12 cellular contexts compared by ENCODE assay signal in the genomic region with DNA sequence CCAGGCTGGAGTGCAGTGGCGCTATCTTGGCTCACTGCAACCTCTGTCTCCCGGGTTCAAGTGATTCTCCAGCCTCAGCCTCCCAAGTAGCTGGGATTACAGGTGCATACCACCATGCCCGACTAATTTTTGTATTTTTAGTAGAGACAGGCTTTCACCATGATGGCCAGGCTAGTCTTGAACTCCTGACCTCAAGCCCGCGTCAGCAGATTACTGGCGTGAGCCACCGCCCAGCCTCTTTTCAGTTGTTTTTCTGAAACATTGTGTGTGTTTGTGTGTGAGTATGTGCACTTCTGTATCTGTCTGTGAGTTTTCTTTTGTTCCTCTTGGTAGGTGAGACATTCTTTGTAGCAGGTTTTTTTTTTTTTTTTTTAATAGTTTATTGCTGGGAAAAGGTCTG. TPM values are rescaled to one million over a fixed set of nuclear protein-coding genes. Genes with fewer than 3 reads are reported as not detected.
A peak's percentile ranks its signal among the peaks of the same experiment; 100 is the strongest.
DNase-seq lines count a peak whose midpoint lies in the region; ATAC-seq, FAIRE-seq and TF ChIP-seq lines count a peak whose summit lies in the region.
"Not testable (repeated sequence)": the region's sequence is repeated elsewhere in the genome, so short reads cannot be mapped to it uniquely, and the experiment has no call there.
"Had no signal": no experiment of that assay in that cellular context is flagged by ENCODE, and none has a peak within 500 bp of the region (broad histone marks: within the 10 kb centered on the region; RNA-seq: fewer than 3 reads in every experiment).

No MANE protein-coding gene starts in this region.

- peaks cover 33% of the 10 kb centered on the region for H3K4me1 ChIP-seq in GM12878 (ENCODE audit: control insufficient read depth, insufficient read depth, low read length)
- H3K4me1 ChIP-seq in neutrophil (ENCODE audit: control insufficient read depth in 1 of 2, insufficient read depth in 1 of 2, low read depth in 1 of 2, low read length in 1 of 2) = peaks cover 46 to 48% of the 10 kb centered on the region in 2 experiments

- POLR2A ChIA-PET in CD4-positive, alpha-beta T cell (lab: Charles Lee) = interaction anchor here (1.2 to 6.7 kb wide), 4 partner anchors 9 to 38 kb away, joined by 6 to 141 read pairs (median 96); partner anchors contain the start of genes PACS1 and SF3B2
- POLR2A ChIA-PET in activated CD4-positive, alpha-beta T cell treated with anti-CD3 and anti-CD28 coated beads for 36 hours (lab: Charles Lee) = interaction anchor here (0.9 kb wide), 1 partner anchor 45 kb away, joined by 4 read pairs; no protein-coding TSS in a partner anchor
- POLR2A ChIA-PET in GM12878 (lab: Charles Lee) = interaction anchor here (0.8 to 1.8 kb wide), 3 partner anchors 31 to 45 kb away, joined by 3 to 7 read pairs (median 5); no protein-coding TSS in a partner anchor

- WGBS in GM12878 (ENCODE audit: insufficient coverage, insufficient replicate concordance, low lambda C conversion rate, missing lambda C conversion rate) = 84% methylated on average over 7 of the region's 7 CpGs

- not testable (repeated sequence) for TF ChIP-seq POLR2A in GM12878 (IDR thresholded peaks at IDR 0.05; ENCODE audit: low read depth, low read length)

- peak overlapping the region; percentile 36 for H3K4me3 Mint-ChIP-seq in CD4-positive, alpha-beta T cell
- H3K4me3 Mint-ChIP-seq in activated CD4-positive, alpha-beta T cell treated with anti-CD3 and anti-CD28 coated beads for 36 hours = not testable (repeated sequence)
- H3K4me3 Mint-ChIP-seq in activated T-helper 17 cell treated with anti-CD3 and anti-CD28 coated beads, Interleukin-2, amount 50 U/mL, for 72 hours = peak overlapping the region; percentile 91
- H3K4me3 Mint-ChIP-seq in immature natural killer cell = peak overlapping the region in 1 of 5 donors; percentile 12
- peak overlapping the region in 1 of 2 donors; percentile 28 for H3K4me3 Mint-ChIP-seq in stimulated activated naive CD8-positive, alpha-beta T cell treated with anti-CD3 and anti-CD28 coated beads, Interleukin-15, amount 100 ng/mL, for 72 hours

- not testable (repeated sequence) for ATAC-seq in CD4-positive, alpha-beta T cell (ENCODE audit: poor library complexity); activated CD4-positive, alpha-beta T cell treated with anti-CD3 and anti-CD28 coated beads for 36 hours; activated T-helper 17 cell treated with anti-CD3 and anti-CD28 coated beads, Interleukin-2, amount 50 U/mL, for 72 hours (replicated peaks); GM12878; stimulated activated naive CD8-positive, alpha-beta T cell treated with anti-CD3 and anti-CD28 coated beads, Interleukin-15, amount 100 ng/mL, for 72 hours

- H3K27ac Mint-ChIP-seq in CD4-positive, alpha-beta T cell = peak overlapping the region; percentile 88
- H3K27ac Mint-ChIP-seq in activated CD4-positive, alpha-beta T cell treated with anti-CD3 and anti-CD28 coated beads for 36 hours = peak overlapping the region; percentile 98
- peak overlapping the region; percentile 95 for H3K27ac Mint-ChIP-seq in activated T-helper 17 cell treated with anti-CD3 and anti-CD28 coated beads, Interleukin-2, amount 50 U/mL, for 72 hours
- H3K27ac Mint-ChIP-seq in immature natural killer cell = peak overlapping the region; percentile 64 to 99 (median 84)
- H3K27ac Mint-ChIP-seq in stimulated activated naive CD8-positive, alpha-beta T cell treated with anti-CD3 and anti-CD28 coated beads, Interleukin-15, amount 100 ng/mL, for 72 hours = peak overlapping the region; percentile 35 to 87

- H3K27ac ChIP-seq in CD4-positive, alpha-beta T cell (ENCODE audit: low read depth, low read length) = peak overlapping the region; percentile 94
- not testable (repeated sequence) for H3K27ac ChIP-seq in GM12878 (ENCODE audit: control insufficient read depth, insufficient read depth)
- H3K27ac ChIP-seq in neutrophil = peak overlapping the region; percentile 25

- not testable (repeated sequence) for H3K9ac ChIP-seq in GM12878 (ENCODE audit: control insufficient read depth, insufficient read depth, low read length)

- RAD21 ChIA-PET in GM12878 (lab: Charles Lee; ENCODE audit: unreplicated experiment) = interaction anchor here (1.4 to 2.6 kb wide), 3 partner anchors 33 to 57 kb away, joined by 3 to 9 read pairs (median 7); no protein-coding TSS in a partner anchor

- TF ChIP-seq RAD21 in GM12878 (IDR thresholded peaks at IDR 0.05; ENCODE audit: insufficient read depth, low read depth, low read length) = not testable (repeated sequence)

- CTCF ChIA-PET in CD4-positive, alpha-beta T cell (lab: Charles Lee) = interaction anchor here (1.3 to 5.3 kb wide), 6 partner anchors 8 to 56 kb away, joined by 3 to 29 read pairs (median 6); partner anchors contain the start of gene PACS1
- CTCF ChIA-PET in activated CD4-positive, alpha-beta T cell treated with anti-CD3 and anti-CD28 coated beads for 36 hours (lab: Charles Lee) = interaction anchor here (0.7 to 2.9 kb wide), 5 partner anchors 10 to 54 kb away, joined by 3 to 18 read pairs (median 4); no protein-coding TSS in a partner anchor
- CTCF ChIA-PET in GM12878 (lab: Yijun Ruan, JAX) = interaction anchor here (0.7 to 20.0 kb wide), 8 partner anchors 8 to 421 kb away, joined by 3 to 195 read pairs (median 4); no protein-coding TSS in a partner anchor

- H3K27me3 ChIP-seq in CD4-positive, alpha-beta T cell (ENCODE audit: control insufficient read depth, insufficient read depth, low read length); GM12878 (replicated peaks in 1 of 2; ENCODE audit: control insufficient read depth in 2 of 2, insufficient read depth in 2 of 2, low read length in 1 of 2); neutrophil: not testable (repeated sequence)

- in situ Hi-C loops in GM12878 (cut with MboI) = not testable (repeated sequence)

- H4K20me1 ChIP-seq in GM12878 (ENCODE audit: control insufficient read depth, insufficient read depth) = not testable (repeated sequence)

- not testable (repeated sequence) for H3K4me2 ChIP-seq in GM12878 (ENCODE audit: control insufficient read depth, insufficient read depth)

- H3K27me3 Mint-ChIP-seq in CD4-positive, alpha-beta T cell; activated CD4-positive, alpha-beta T cell treated with anti-CD3 and anti-CD28 coated beads for 36 hours; activated T-helper 17 cell treated with anti-CD3 and anti-CD28 coated beads, Interleukin-2, amount 50 U/mL, for 72 hours; immature natural killer cell (ENCODE audit: low read depth in 3 of 3); stimulated activated naive CD8-positive, alpha-beta T cell treated with anti-CD3 and anti-CD28 coated beads, Interleukin-15, amount 100 ng/mL, for 72 hours: not testable (repeated sequence)

- TF ChIP-seq EP300 in GM12878 (IDR thresholded peaks at IDR 0.05; ENCODE audit: borderline replicate concordance in 1 of 2, control insufficient read depth in 1 of 2, low read depth in 2 of 2, low read length in 2 of 2) = not testable (repeated sequence)

- not testable (repeated sequence) for H3K9me3 ChIP-seq in CD4-positive, alpha-beta T cell (ENCODE audit: control insufficient read depth, low read length); GM12878 (replicated peaks; ENCODE audit: control insufficient read depth, insufficient read depth, low read length); neutrophil

- H3K79me2 ChIP-seq in GM12878 (ENCODE audit: control insufficient read depth, insufficient read depth, low read length) = peaks cover 84% of the 10 kb centered on the region

- intact Hi-C loops in CD4-positive, alpha-beta T cell (cut with DNase I, micrococcal nuclease); GM12878 (cut with micrococcal nuclease; ENCODE audit: unreplicated experiment): not testable (repeated sequence)
- intact Hi-C loops in activated CD4-positive, alpha-beta T cell treated with anti-CD3 and anti-CD28 coated beads for 36 hours (cut with DNase I, micrococcal nuclease) = loop anchor here in 1 of 2 experiments (2.0 kb wide), 1 partner anchor 22 kb away; no protein-coding TSS in a partner anchor

- peak in 3 of 10 experiments; percentile 15 to 55 (median 44) for DNase-seq in CD4-positive, alpha-beta T cell
- DNase-seq in M059J (ENCODE audit: low read depth) = peak; percentile 15
- peak; percentile 43 for DNase-seq in activated CD4-positive, alpha-beta T cell treated with anti-CD3 and anti-CD28 coated beads for 36 hours
- not testable (repeated sequence) for DNase-seq in GM12878 (ENCODE audit: low read depth, low spot score); immature natural killer cell; stimulated activated naive CD8-positive, alpha-beta T cell treated with anti-CD3 and anti-CD28 coated beads, Interleukin-15, amount 100 ng/mL, for 72 hours

- H3K4me1 Mint-ChIP-seq in CD4-positive, alpha-beta T cell (ENCODE audit: low read depth) = peaks cover 80% of the 10 kb centered on the region
- peaks cover 84% of the 10 kb centered on the region for H3K4me1 Mint-ChIP-seq in activated CD4-positive, alpha-beta T cell treated with anti-CD3 and anti-CD28 coated beads for 36 hours
- peaks cover 59% of the 10 kb centered on the region for H3K4me1 Mint-ChIP-seq in activated T-helper 17 cell treated with anti-CD3 and anti-CD28 coated beads, Interleukin-2, amount 50 U/mL, for 72 hours
- H3K4me1 Mint-ChIP-seq in immature natural killer cell = peaks cover 63 to 78% of the 10 kb centered on the region in 2 donors
- H3K4me1 Mint-ChIP-seq in stimulated activated naive CD8-positive, alpha-beta T cell treated with anti-CD3 and anti-CD28 coated beads, Interleukin-15, amount 100 ng/mL, for 72 hours = peaks cover 88% of the 10 kb centered on the region

- SMC1A ChIA-PET in GM12878 (lab: Charles Lee; ENCODE audit: uncharacterized antibody, unreplicated experiment) = interaction anchor here (0.6 to 17.7 kb wide), 6 partner anchors 9 to 57 kb away, joined by 3 to 265 read pairs (median 22); partner anchors contain the start of gene PACS1

- TF ChIP-seq CTCF in CD4-positive, alpha-beta T cell (IDR thresholded peaks at IDR 0.05); GM12878 (IDR thresholded peaks at IDR 0.05 in 2 of 3, conservative IDR thresholded peaks at IDR 0.05 in 1 of 3; ENCODE audit: control insufficient read depth in 2 of 3, extremely low read depth in 1 of 3, insufficient read depth in 1 of 3, low read depth in 3 of 3, low read length in 3 of 3); neutrophil (IDR thresholded peaks at IDR 0.05): not testable (repeated sequence)

- H2AFZ ChIP-seq in GM12878 (ENCODE audit: control insufficient read depth, low read depth, low read length) = not testable (repeated sequence)

- H3K9me3 Mint-ChIP-seq in CD4-positive, alpha-beta T cell; activated CD4-positive, alpha-beta T cell treated with anti-CD3 and anti-CD28 coated beads for 36 hours (ENCODE audit: low read depth); activated T-helper 17 cell treated with anti-CD3 and anti-CD28 coated beads, Interleukin-2, amount 50 U/mL, for 72 hours; immature natural killer cell; stimulated activated naive CD8-positive, alpha-beta T cell treated with anti-CD3 and anti-CD28 coated beads, Interleukin-15, amount 100 ng/mL, for 72 hours: not testable (repeated sequence)

- H3K36me3 Mint-ChIP-seq in CD4-positive, alpha-beta T cell (ENCODE audit: low read depth) = peaks cover 72% of the 10 kb centered on the region
- H3K36me3 Mint-ChIP-seq in activated CD4-positive, alpha-beta T cell treated with anti-CD3 and anti-CD28 coated beads for 36 hours (ENCODE audit: low read depth) = peaks cover 34% of the 10 kb centered on the region
- peaks cover 89% of the 10 kb centered on the region for H3K36me3 Mint-ChIP-seq in activated T-helper 17 cell treated with anti-CD3 and anti-CD28 coated beads, Interleukin-2, amount 50 U/mL, for 72 hours (ENCODE audit: low read depth)
- peaks cover 8 to 22% (median 13%) of the 10 kb centered on the region in 3 donors for H3K36me3 Mint-ChIP-seq in immature natural killer cell

- BruUV-seq in GM12878 (replicated peaks; lab: Mats Ljungman, UMichigan) = not testable (repeated sequence)

- not testable (repeated sequence) for H3K36me3 ChIP-seq in GM12878 (ENCODE audit: control insufficient read depth in 2 of 2, insufficient read depth in 2 of 2, low read length in 1 of 2)
- peaks cover 28% of the 10 kb centered on the region for H3K36me3 ChIP-seq in neutrophil

- not testable (repeated sequence) for FAIRE-seq in GM12878 (lab: Jason Lieb, UNC)

- H3K4me3 ChIP-seq in GM12878; neutrophil (ENCODE audit: low read depth in 1 of 2, low read length in 1 of 2): not testable (repeated sequence)

RNA-seq across cellular contexts. Expression of gene PACS1, which starts 8.9 kb away (rescaled TPM):
- total RNA-seq in CD4-positive, alpha-beta T cell = 100 to 1,000 TPM; 179 to 183 TPM
- total RNA-seq in M059J (2014; rRNA removed; shearing (Covaris generic)) = 24.2 and 32.7 TPM in 2 replicates
- 10 to 100 TPM; 76.6 to 90.7 TPM for total RNA-seq in activated CD4-positive, alpha-beta T cell treated with anti-CD3 and anti-CD28 coated beads for 36 hours
- total RNA-seq in activated T-helper 17 cell treated with anti-CD3 and anti-CD28 coated beads, Interleukin-2, amount 50 U/mL, for 72 hours = 100 to 1,000 TPM in 1 of 2 donors, 10 to 100 TPM in 1; 84.5 to 105 TPM
- total RNA-seq in GM12878 (2013; cell fraction: nucleolus; rRNA removed) = 218 and 227 TPM in 2 replicates
- 11.4 and 14.7 TPM in 2 replicates for total RNA-seq in GM12878 (2014; rRNA removed)
- total RNA-seq in GM12878 (2014; rRNA removed; fragmentation: Illumina TruSeq; extraction: Trizol) = 13.9 and 15.0 TPM in 2 replicates
- total RNA-seq in GM12878 (2021) = 71.9 and 74.3 TPM in 2 replicates
- polyA plus RNA-seq in GM12878 (2011; ENCODE audit: low read depth) = 39.8 TPM
- 22.3 and 27.2 TPM in 2 replicates for polyA plus RNA-seq in GM12878 (2011; rRNA removed)
- 22.9 and 29.1 TPM in 2 replicates for polyA plus RNA-seq in GM12878 (2011; cell fraction: cytosol; rRNA removed)
- polyA plus RNA-seq in GM12878 (2011; cell fraction: nucleus; rRNA removed) = 54.4 and 80.0 TPM in 2 replicates
- polyA plus RNA-seq in GM12878 (2012) = 74.3 and 85.8 TPM in 2 replicates
- polyA plus RNA-seq in GM12878 (2014; fragmentation: Illumina TruSeq; extraction: Trizol) = 24.8 and 40.1 TPM in 2 replicates
- polyA plus RNA-seq in GM12878 (2014; fragmentation: Nextera tagmentation; extraction: Ambion mirVana) = 1 to 10 TPM; 1.1 to 1.2 TPM
- 30.3 and 35.6 TPM in 2 replicates for polyA plus RNA-seq in GM12878 (2014; rRNA removed)
- 10 to 100 TPM; 16.5 to 19.3 TPM for polyA plus RNA-seq in GM12878 (2016; fragmentation: Nextera tagmentation; extraction: Ambion mirVana)
- polyA minus RNA-seq in GM12878 (2011; rRNA and poly(A)+ RNA removed) = 69.0 and 103 TPM in 2 replicates
- polyA minus RNA-seq in GM12878 (2011; cell fraction: cytosol; rRNA and poly(A)+ RNA removed) = 39.8 and 50.6 TPM in 2 replicates
- polyA minus RNA-seq in GM12878 (2011; cell fraction: nucleus; rRNA and poly(A)+ RNA removed) = 40.5 and 66.1 TPM in 2 replicates
- polyA plus RNA-seq in immature natural killer cell = 10 to 100 TPM; 10.0 to 72.3 (median 23.9) TPM

RNA-seq across cellular contexts. Expression of gene SF3B2, which starts 26.8 kb away (rescaled TPM):
- 100 to 1,000 TPM; 182 to 196 TPM for total RNA-seq in CD4-positive, alpha-beta T cell
- total RNA-seq in M059J (2014; rRNA removed; shearing (Covaris generic)) = 164 and 233 TPM in 2 replicates
- 100 to 1,000 TPM; 265 to 270 TPM for total RNA-seq in activated CD4-positive, alpha-beta T cell treated with anti-CD3 and anti-CD28 coated beads for 36 hours
- 100 to 1,000 TPM; 201 to 237 TPM for total RNA-seq in activated T-helper 17 cell treated with anti-CD3 and anti-CD28 coated beads, Interleukin-2, amount 50 U/mL, for 72 hours
- 164 and 227 TPM in 2 replicates for total RNA-seq in GM12878 (2013; cell fraction: nucleolus; rRNA removed)
- total RNA-seq in GM12878 (2014; rRNA removed) (124 and 138 TPM in 2 replicates), GM12878 (2014; rRNA removed; fragmentation: Illumina TruSeq; extraction: Trizol) (144 and 150 TPM in 2 replicates), GM12878 (2021) (232 and 235 TPM in 2 replicates)
- 102 TPM for polyA plus RNA-seq in GM12878 (2011; ENCODE audit: low read depth)
- polyA plus RNA-seq in GM12878 (2011; rRNA removed) (55.7 and 91.4 TPM in 2 replicates), GM12878 (2014; fragmentation: Illumina TruSeq; extraction: Trizol) (220 and 221 TPM in 2 replicates), GM12878 (2014; fragmentation: Nextera tagmentation; extraction: Ambion mirVana) (100 to 1,000 TPM in 1 of 2 experiments, 10 to 100 TPM in 1; 56.3 to 123 TPM), GM12878 (2014; rRNA removed) (126 and 128 TPM in 2 replicates), GM12878 (2016; fragmentation: Nextera tagmentation; extraction: Ambion mirVana) (100 to 1,000 TPM; 243 to 245 TPM), immature natural killer cell (100 to 1,000 TPM in 1 of 3 donors, 10 to 100 TPM in 2; 71.7 to 141 (median 76.7) TPM)
- polyA plus RNA-seq in GM12878 (2011; cell fraction: cytosol; rRNA removed) = 123 and 134 TPM in 2 replicates
- polyA plus RNA-seq in GM12878 (2011; cell fraction: nucleus; rRNA removed) = 123 and 176 TPM in 2 replicates
- polyA plus RNA-seq in GM12878 (2012) = 154 and 158 TPM in 2 replicates
- polyA minus RNA-seq in GM12878 (2011; rRNA and poly(A)+ RNA removed) = 46.3 and 58.3 TPM in 2 replicates
- 49.4 and 57.5 TPM in 2 replicates for polyA minus RNA-seq in GM12878 (2011; cell fraction: cytosol; rRNA and poly(A)+ RNA removed)
- 25.9 and 41.6 TPM in 2 replicates for polyA minus RNA-seq in GM12878 (2011; cell fraction: nucleus; rRNA and poly(A)+ RNA removed)

RNA-seq across cellular contexts. Expression of gene GAL3ST3, which starts 30.0 kb away (rescaled TPM):
- not detected for total RNA-seq in CD4-positive, alpha-beta T cell
- not detected in 2 replicates for total RNA-seq in M059J (2014; rRNA removed; shearing (Covaris generic))
- total RNA-seq in activated CD4-positive, alpha-beta T cell treated with anti-CD3 and anti-CD28 coated beads for 36 hours = under 1 TPM; 0.51 to 0.69 TPM
- total RNA-seq in activated T-helper 17 cell treated with anti-CD3 and anti-CD28 coated beads, Interleukin-2, amount 50 U/mL, for 72 hours = under 1 TPM in 1 of 2 donors, not detected in 1; 0.45 TPM
- not detected in 2 replicates for total RNA-seq in GM12878 (2013; cell fraction: nucleolus; rRNA removed)
- total RNA-seq in GM12878 (2014; rRNA removed) = not detected in 2 replicates
- total RNA-seq in GM12878 (2014; rRNA removed; fragmentation: Illumina TruSeq; extraction: Trizol) = not detected in 2 replicates
- not detected in 2 replicates for total RNA-seq in GM12878 (2021)
- polyA plus RNA-seq in GM12878 (2011; ENCODE audit: low read depth) = not detected
- not detected in 2 replicates for polyA plus RNA-seq in GM12878 (2011; rRNA removed)
- not detected in 2 replicates for polyA plus RNA-seq in GM12878 (2011; cell fraction: cytosol; rRNA removed)
- polyA plus RNA-seq in GM12878 (2011; cell fraction: nucleus; rRNA removed) = 0.10 TPM in 1 of 2 replicates, not detected in the other
- polyA plus RNA-seq in GM12878 (2012) = not detected in 2 replicates
- polyA plus RNA-seq in GM12878 (2014; fragmentation: Illumina TruSeq; extraction: Trizol) = not detected in 2 replicates
- not detected for polyA plus RNA-seq in GM12878 (2014; fragmentation: Nextera tagmentation; extraction: Ambion mirVana)
- polyA plus RNA-seq in GM12878 (2014; rRNA removed) = 0.06 and 0.15 TPM in 2 replicates
- under 1 TPM in 1 of 2 experiments, not detected in 1; 0.12 TPM for polyA plus RNA-seq in GM12878 (2016; fragmentation: Nextera tagmentation; extraction: Ambion mirVana)
- not detected in 2 replicates for polyA minus RNA-seq in GM12878 (2011; rRNA and poly(A)+ RNA removed)
- not detected in 2 replicates for polyA minus RNA-seq in GM12878 (2011; cell fraction: cytosol; rRNA and poly(A)+ RNA removed)
- polyA minus RNA-seq in GM12878 (2011; cell fraction: nucleus; rRNA and poly(A)+ RNA removed) = not detected in 2 replicates
- polyA plus RNA-seq in immature natural killer cell = not detected
- total RNA-seq: G401, MCF 10A, RPMI7951 had no signal

RNA-seq across cellular contexts. Expression of gene CATSPER1, which starts 52.7 kb away (rescaled TPM):
- total RNA-seq in CD4-positive, alpha-beta T cell = not detected
- 1.6 TPM in 2 replicates for total RNA-seq in M059J (2014; rRNA removed; shearing (Covaris generic))
- total RNA-seq in activated CD4-positive, alpha-beta T cell treated with anti-CD3 and anti-CD28 coated beads for 36 hours = not detected
- total RNA-seq in activated T-helper 17 cell treated with anti-CD3 and anti-CD28 coated beads, Interleukin-2, amount 50 U/mL, for 72 hours = 1 to 10 TPM in 1 of 2 donors, not detected in 1; 2.1 TPM
- not detected in 2 replicates for total RNA-seq in GM12878 (2013; cell fraction: nucleolus; rRNA removed)
- total RNA-seq in GM12878 (2014; rRNA removed) (not detected in 2 replicates), GM12878 (2014; rRNA removed; fragmentation: Illumina TruSeq; extraction: Trizol) (not detected in 2 replicates), GM12878 (2021) (not detected in 2 replicates)
- not detected for polyA plus RNA-seq in GM12878 (2011; ENCODE audit: low read depth)
- polyA plus RNA-seq in GM12878 (2011; rRNA removed) (0.05 TPM in 1 of 2 replicates, not detected in the other), GM12878 (2014; fragmentation: Illumina TruSeq; extraction: Trizol) (not detected in 2 replicates), GM12878 (2014; fragmentation: Nextera tagmentation; extraction: Ambion mirVana) (under 1 TPM in 1 of 2 experiments, not detected in 1; 0.02 TPM), GM12878 (2014; rRNA removed) (not detected in 2 replicates), GM12878 (2016; fragmentation: Nextera tagmentation; extraction: Ambion mirVana) (not detected), immature natural killer cell (10 to 100 TPM; 17.2 to 41.1 (median 20.8) TPM)
- polyA plus RNA-seq in GM12878 (2011; cell fraction: cytosol; rRNA removed) = 0.04 TPM in 1 of 2 replicates, not detected in the other
- not detected in 2 replicates for polyA plus RNA-seq in GM12878 (2011; cell fraction: nucleus; rRNA removed)
- polyA plus RNA-seq in GM12878 (2012) = not detected in 2 replicates
- 0.21 TPM in 1 of 2 replicates, not detected in the other for polyA minus RNA-seq in GM12878 (2011; rRNA and poly(A)+ RNA removed)
- polyA minus RNA-seq in GM12878 (2011; cell fraction: cytosol; rRNA and poly(A)+ RNA removed) = not detected in 2 replicates
- not detected in 2 replicates for polyA minus RNA-seq in GM12878 (2011; cell fraction: nucleus; rRNA and poly(A)+ RNA removed)
- total RNA-seq: A673, G401 had no signal
